26 cellular contexts compared by ENCODE assay signal in genomic region chr4:106046083-106046482, GRCh38.
DNase-seq lines count a peak whose midpoint lies in the region; ATAC-seq, FAIRE-seq and TF ChIP-seq lines count a peak whose summit lies in the region.
"Had no signal": no experiment of that assay in that cellular context is flagged by ENCODE, and none has a peak within 500 bp of the region (broad histone marks: within the 10 kb centered on the region; RNA-seq: fewer than 3 reads in every experiment).

No MANE protein-coding gene starts in this region.

- H3K4me1 ChIP-seq in A549 (no peaks in the 10 kb centered on the region), K562 (replicated peaks in 1 of 2; ENCODE audit: control insufficient read depth in 2 of 2, insufficient read depth in 2 of 2, low read length in 2 of 2) (no peaks in the 10 kb centered on the region), endothelial cell of umbilical vein (ENCODE audit: control insufficient read depth, extremely low read depth, insufficient read depth, low read length) (no peaks in the 10 kb centered on the region), mucosa of descending colon (ENCODE audit: low read depth) (no peaks in the 10 kb centered on the region)
- H3K4me1 ChIP-seq: BLaER1 treated with 17β-estradiol and CSF1 and Interleukin-3, amounts not matched to agents 10 nM and 100 nM had no signal

- H3K36me3 ChIP-seq in K562 (ENCODE audit: control insufficient read depth, insufficient read depth, low read length) (no peaks in the 10 kb centered on the region), endothelial cell of umbilical vein (ENCODE audit: control insufficient read depth in 2 of 2, extremely low read depth in 1 of 2, insufficient read depth in 2 of 2, low read length in 2 of 2) (no peaks in the 10 kb centered on the region), mucosa of descending colon (ENCODE audit: low read depth) (no peaks in the 10 kb centered on the region)

- WGBS in A549 (ENCODE audit: missing lambda C conversion rate), result 79% methylated on average over 3 of the region's 3 CpGs
- 30% methylated on average over 3 of the region's 3 CpGs for WGBS in K562 (ENCODE audit: insufficient coverage, low coverage, missing lambda C conversion rate)

- TF ChIP-seq EP300 in A549 (IDR thresholded peaks at IDR 0.05) (no peak), K562 (IDR thresholded peaks at IDR 0.05; ENCODE audit: low read length) (no peak)

- FAIRE-seq in A549 (lab: Jason Lieb, UNC) (no peak), K562 (lab: Jason Lieb, UNC) (no peak), endothelial cell of umbilical vein (lab: Jason Lieb, UNC) (peak; percentile 15)
- FAIRE-seq: A204.1, GM12878, GM12892, GM18507 had no signal

- no peaks in the 10 kb centered on the region for H3K9me3 ChIP-seq in A549
- H3K9me3 ChIP-seq in K562 (replicated peaks; ENCODE audit: control insufficient read depth, insufficient read depth, low read depth, low read length), result no peaks in the 10 kb centered on the region
- no peaks in the 10 kb centered on the region for H3K9me3 ChIP-seq in endothelial cell of umbilical vein (replicated peaks; ENCODE audit: control insufficient read depth, insufficient read depth, low read length)
- H3K9me3 ChIP-seq in mucosa of descending colon, result no peaks in the 10 kb centered on the region
- H3K9me3 ChIP-seq: BLaER1 treated with 17β-estradiol and CSF1 and Interleukin-3, amounts not matched to agents 10 nM and 100 nM had no signal

- H3K9me1 ChIP-seq in K562 (ENCODE audit: control insufficient read depth, insufficient read depth, low read length) (no peaks in the 10 kb centered on the region), endothelial cell of umbilical vein (replicated peaks; ENCODE audit: control insufficient read depth, extremely low read depth, insufficient read depth, low read length) (no peaks in the 10 kb centered on the region)

- POLR2A ChIA-PET in A549 (lab: Yijun Ruan, JAX) (no interaction called here), K562 (lab: Yijun Ruan, JAX) (no interaction called here), endothelial cell of umbilical vein (lab: Charles Lee) (no interaction called here)

- H3K4me2 ChIP-seq in A549 (no peak overlapping the region), K562 (ENCODE audit: insufficient read depth, low read length) (no peak overlapping the region), endothelial cell of umbilical vein (ENCODE audit: insufficient read depth, low read length) (no peak overlapping the region)
- H3K4me2 ChIP-seq: BLaER1 treated with 17β-estradiol and CSF1 and Interleukin-3, amounts not matched to agents 10 nM and 100 nM had no signal

- H4K20me1 ChIP-seq in K562 (replicated peaks; ENCODE audit: control insufficient read depth, insufficient read depth, low read length) (no peaks in the 10 kb centered on the region), endothelial cell of umbilical vein (replicated peaks; ENCODE audit: control insufficient read depth, extremely low read depth, insufficient read depth, low read length) (no peaks in the 10 kb centered on the region)
- H4K20me1 ChIP-seq: BLaER1 treated with 17β-estradiol and CSF1 and Interleukin-3, amounts not matched to agents 10 nM and 100 nM had no signal

- dilution Hi-C loops in endothelial cell of umbilical vein (cut with MboI; ENCODE audit: extremely low pct_ligation_motif_present, low sequenced_read_pairs), result no loop called here

- H3K4me3 ChIP-seq in A549, result no peak overlapping the region
- no peak overlapping the region for H3K4me3 ChIP-seq in K562
- H3K4me3 ChIP-seq in endothelial cell of umbilical vein (replicated peaks in 1 of 3; ENCODE audit: insufficient read depth in 1 of 3, low read depth in 1 of 3, low read length in 3 of 3), result no peak overlapping the region
- no peak overlapping the region for H3K4me3 ChIP-seq in coronary artery
- no peak overlapping the region for H3K4me3 ChIP-seq in mucosa of descending colon
- H3K4me3 ChIP-seq: BLaER1 treated with 17β-estradiol and CSF1 and Interleukin-3, amounts not matched to agents 10 nM and 100 nM; GM12878 had no signal

- TF ChIP-seq CTCF in A549 (IDR thresholded peaks at IDR 0.05) (no peak), K562 (IDR thresholded peaks at IDR 0.05 in 2 of 3, conservative IDR thresholded peaks at IDR 0.05 in 1 of 3; ENCODE audit: insufficient read depth in 2 of 3, low read depth in 1 of 3, low read length in 3 of 3) (no peak), endothelial cell of umbilical vein (IDR thresholded peaks at IDR 0.05; ENCODE audit: extremely low read depth in 1 of 2, insufficient read depth in 1 of 2, low read depth in 1 of 2, low read length in 2 of 2) (no peak), coronary artery (IDR thresholded peaks at IDR 0.05) (no peak), mucosa of descending colon (IDR thresholded peaks at IDR 0.05) (no peak)

- H3K79me2 ChIP-seq in K562 (ENCODE audit: control insufficient read depth, insufficient read depth, low read length) (no peaks in the 10 kb centered on the region), endothelial cell of umbilical vein (ENCODE audit: control insufficient read depth, insufficient read depth, low read length) (no peaks in the 10 kb centered on the region)

- in situ Hi-C loops in K562 (cut with MboI), result no loop called here

- BruUV-seq in K562 (replicated peaks; lab: Mats Ljungman, UMichigan) (no TSS peak), endothelial cell of umbilical vein (replicated peaks; lab: Mats Ljungman, UMichigan) (no TSS peak)

- intact Hi-C loops in K562 (cut with micrococcal nuclease) (no loop called here), endothelial cell of umbilical vein (cut with micrococcal nuclease) (no loop called here), mucosa of descending colon (cut with DNase I, micrococcal nuclease) (no loop called here)

- DNase-seq in A549 (ENCODE audit: low read depth in 1 of 2, low spot score in 1 of 2), result no peak
- peak; percentile 3 for DNase-seq in COLO829 (ENCODE audit: low spot score)
- DNase-seq in K562 (ENCODE audit: extremely low read depth in 1 of 4, low spot score in 3 of 4), result no peak
- DNase-seq in endothelial cell of umbilical vein (ENCODE audit: low read depth, low spot score), result no peak
- DNase-seq in NCI-H524 (lab: John Stamatoyannopoulos, UW), result no peak
- DNase-seq in coronary artery (ENCODE audit: low spot score), result no peak
- no peak for DNase-seq in mucosa of descending colon
- DNase-seq: 8988T; AML-193; CD4-positive, alpha-beta T cell; CD8-positive, alpha-beta T cell; COR-L47; DMS 273 treated with DMSO at 0.1 percent for 48 hours; DMS153; DMS53; DMS79; DND-41; EL; GDM1 had no signal

- no peak for TF ChIP-seq RAD21 in A549 (conservative IDR thresholded peaks at IDR 0.05 in 1 of 2, IDR thresholded peaks at IDR 0.05 in 1 of 2)
- TF ChIP-seq RAD21 in K562 (CRISPR knock-in tag; conservative IDR thresholded peaks at IDR 0.05 in 1 of 2, IDR thresholded peaks at IDR 0.05 in 1 of 2), result no peak

- no peak for TF ChIP-seq POLR2A in A549 (IDR thresholded peaks at IDR 0.05; ENCODE audit: low read length)
- no peak for TF ChIP-seq POLR2A in K562 (conservative IDR thresholded peaks at IDR 0.05)
- TF ChIP-seq POLR2A in endothelial cell of umbilical vein (IDR thresholded peaks at IDR 0.05; ENCODE audit: low read depth, low read length), result no peak

- ATAC-seq in A549, result no peak
- ATAC-seq in K562, result no peak
- ATAC-seq in HG03175 (IDR thresholded peaks at IDR 0.05; ENCODE audit: unreplicated experiment), result no peak
- no peak for ATAC-seq in mucosa of descending colon
- ATAC-seq: CD8-positive, alpha-beta T cell; GM12878 had no signal

- H3K27ac ChIP-seq in A549 (no peak overlapping the region), K562 (ENCODE audit: extremely low read depth, low read depth, low read length) (no peak overlapping the region), endothelial cell of umbilical vein (ENCODE audit: insufficient read depth, low read depth, low read length) (no peak overlapping the region), coronary artery (no peak overlapping the region)
- H3K27ac ChIP-seq: BLaER1 treated with 17β-estradiol and CSF1 and Interleukin-3, amounts not matched to agents 10 nM and 100 nM; C4-2B had no signal

- CTCF ChIA-PET in A549 (lab: Yijun Ruan, JAX), result no interaction called here
- CTCF ChIA-PET in K562 (lab: Yijun Ruan, JAX; ENCODE audit: low intra/inter-chr PET ratio), result no interaction called here
- CTCF ChIA-PET in endothelial cell of umbilical vein (lab: Charles Lee), result no interaction called here

- no peaks in the 10 kb centered on the region for H3K27me3 ChIP-seq in K562 (ENCODE audit: control insufficient read depth in 2 of 2, insufficient read depth in 2 of 2, low read length in 2 of 2)
- H3K27me3 ChIP-seq in endothelial cell of umbilical vein (ENCODE audit: control insufficient read depth in 2 of 2, insufficient read depth in 2 of 2, low read length in 2 of 2), result no peaks in the 10 kb centered on the region
- H3K27me3 ChIP-seq: BLaER1 treated with 17β-estradiol and CSF1 and Interleukin-3, amounts not matched to agents 10 nM and 100 nM had no signal

- H2AFZ ChIP-seq in K562 (ENCODE audit: low read depth, low read length) (no peak overlapping the region), endothelial cell of umbilical vein (ENCODE audit: low read depth, low read length) (no peak overlapping the region)

- H3K9ac ChIP-seq in K562 (ENCODE audit: insufficient read depth in 1 of 2, low read depth in 2 of 2, low read length in 2 of 2) (no peak overlapping the region), endothelial cell of umbilical vein (replicated peaks; ENCODE audit: extremely low read depth, insufficient read depth, low read length) (no peak overlapping the region)
- H3K9ac ChIP-seq: BLaER1 treated with 17β-estradiol and CSF1 and Interleukin-3, amounts not matched to agents 10 nM and 100 nM had no signal

TF ChIP-seq in A549, 52 proteins besides CTCF, POLR2A, EP300 and RAD21:
- peak; percentile 73 for TF ChIP-seq MAFK (IDR thresholded peaks at IDR 0.05; ENCODE audit: partially characterized antibody)
- TF ChIP-seq NR3C1 (IDR thresholded peaks at IDR 0.05), result no peak

TF ChIP-seq in K562, 482 proteins besides CTCF, POLR2A, EP300 and RAD21 (continues in another document):
- TF ChIP-seq HOXB6 (CRISPR knock-in tag; IDR thresholded peaks at IDR 0.05; ENCODE audit: borderline replicate concordance) (no peak), RUNX1 (IDR thresholded peaks at IDR 0.05; ENCODE audit: low read depth) (no peak), PURB (CRISPR knock-in tag; IDR thresholded peaks at IDR 0.05; ENCODE audit: low read depth) (no peak), U2AF1 (optimal IDR thresholded peaks at IDR 0.05; ENCODE audit: low read depth, low read length) (no peak), TBL1XR1 (IDR thresholded peaks at IDR 0.05; ENCODE audit: low read length in 2 of 2) (no peak), MAFF (IDR thresholded peaks at IDR 0.05; ENCODE audit: low read length) (peak; percentile 63; the same call in 1 of the 2 replicates)

TF ChIP-seq in endothelial cell of umbilical vein, 7 proteins besides CTCF, POLR2A, EP300 and RAD21 (continues in another document):
- no peak for TF ChIP-seq EZH2 (IDR thresholded peaks at IDR 0.05; ENCODE audit: borderline replicate concordance, low read depth, low read length, severe bottlenecking)
- TF ChIP-seq, protein P1, sequence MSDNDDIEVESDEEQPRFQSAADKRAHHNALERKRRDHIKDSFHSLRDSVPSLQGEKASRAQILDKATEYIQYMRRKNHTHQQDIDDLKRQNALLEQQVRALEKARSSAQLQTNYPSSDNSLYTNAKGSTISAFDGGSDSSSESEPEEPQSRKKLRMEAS (IDR thresholded peaks at IDR 0.05; ENCODE audit: insufficient read depth, insufficient read length), result no peak
- TF ChIP-seq MYC (IDR thresholded peaks at IDR 0.05; ENCODE audit: low read depth, low read length), result no peak

Comparison
In these comparisons a context has a peak if more than half of its experiments do, and no peak if none do; other contexts are left out.
1. Of the 35 proteins assayed by ChIP-seq in both K562 and A549: peak only in K562: none; only in A549: none; in both: MAFK; in neither: 34.